In genomic region chr9:82054264-82055015, GRCh38 we compare ENCODE assay signal across 8 cellular contexts.
"Had no signal": no experiment of that assay in that cellular context is flagged by ENCODE, and none has a peak within 500 bp of the region (broad histone marks: within the 10 kb centered on the region; RNA-seq: fewer than 3 reads in every experiment).

No MANE protein-coding gene starts in this region.

- ATAC-seq: HCT116, HepG2 had no signal

- H3K4me3 ChIP-seq: GM23248, HAP-1 had no signal

- H3K9me3 ChIP-seq: HAP-1 had no signal

- H2AFZ ChIP-seq: GM23248 had no signal

- H3K27ac ChIP-seq: GM23248, HL-60 had no signal

- H3K4me1 ChIP-seq: HAP-1 had no signal

- H3K36me3 ChIP-seq: HAP-1 had no signal

- DNase-seq: GM23248, GOT3, H7, HFFc6 had no signal

- H3K9ac ChIP-seq: GM23248 had no signal
